Comparison of ENCODE assay signal across 10 cellular contexts in the genomic region with DNA sequence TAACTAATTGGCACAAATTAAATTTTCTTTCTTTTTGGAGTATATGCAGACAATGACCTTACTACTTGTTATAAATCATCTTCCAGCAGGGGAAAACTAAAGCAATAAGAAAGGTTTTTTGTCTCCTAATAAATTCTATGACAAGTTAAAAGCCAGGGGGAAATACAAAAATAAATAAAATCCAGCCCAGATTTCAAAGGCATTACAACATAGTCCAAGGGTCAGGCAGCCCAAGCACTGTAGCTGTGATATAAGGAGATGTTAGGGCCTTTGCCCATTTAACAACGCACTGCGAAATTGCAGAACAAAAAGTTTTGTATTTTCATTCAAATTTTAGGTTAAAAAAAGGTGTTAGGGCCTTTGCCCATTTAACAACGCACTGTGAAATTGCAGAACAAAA. TPM values are rescaled to one million over a fixed set of nuclear protein-coding genes. Genes with fewer than 3 reads are reported as not detected.
DNase-seq lines count a peak whose midpoint lies in the region; TF ChIP-seq lines count a peak whose summit lies in the region.
"Had no signal": no experiment of that assay in that cellular context is flagged by ENCODE, and none has a peak within 500 bp of the region (broad histone marks: within the 10 kb centered on the region; RNA-seq: fewer than 3 reads in every experiment).

No MANE protein-coding gene starts in this region.

- H3K36me3 Mint-ChIP-seq in neural crest cell (ENCODE audit: low read depth): no peaks in the 10 kb centered on the region

- peaks cover 38% of the 10 kb centered on the region for H3K4me1 Mint-ChIP-seq in neural crest cell

- peak overlapping the region; percentile 33 for H3K4me3 Mint-ChIP-seq in neural crest cell

- H3K9me3 Mint-ChIP-seq in neural crest cell: no peaks in the 10 kb centered on the region

- DNase-seq in DMS53 (lab: John Stamatoyannopoulos, UW): peak; percentile 20
- DNase-seq in DMS53 treated with DMSO at 0.1 percent for 48 hours (lab: John Stamatoyannopoulos, UW; ENCODE audit: unreplicated experiment): no peak
- DNase-seq in left kidney (ENCODE audit: low read depth, low spot score): peak; percentile 33
- no peak for DNase-seq in neural crest cell (ENCODE audit: low read depth, low spot score)
- no peak for DNase-seq in stimulated activated CD4-positive, alpha-beta T cell treated with anti-CD3 and anti-CD28 coated beads, Interleukin-4, amount 100 ng/mL, for 4 hours
- DNase-seq in cerebellum (ENCODE audit: low spot score): no peak
- DNase-seq in GDM1 (lab: John Stamatoyannopoulos, UW): no peak
- no peak for DNase-seq in C1 segment of cervical spinal cord (lab: John Stamatoyannopoulos, UW)
- DNase-seq: NCI-H2081, NCI-H510A treated with DMSO at 0.1 percent for 48 hours had no signal

- H3K27me3 Mint-ChIP-seq in neural crest cell (ENCODE audit: low read depth): peaks cover 7% of the 10 kb centered on the region

- no peak for TF ChIP-seq CTCF in neural crest cell (conservative IDR thresholded peaks at IDR 0.05)

- peak overlapping the region; percentile 52 for H3K27ac Mint-ChIP-seq in neural crest cell (ENCODE audit: unreplicated experiment)

RNA-seq across cellular contexts. Expression of a gene that starts 27.5 kb away (rescaled TPM):
- total RNA-seq in neural crest cell (11.7 and 11.8 TPM in 2 replicates), cerebellum (1.7 TPM)

Comparison
In these comparisons a context has a peak if more than half of its experiments do, and no peak if none do; other contexts are left out.
1. DNase-seq: peak in DMS53 (single experiment) and left kidney (single experiment); none in DMS53 treated with DMSO at 0.1 percent for 48 hours (single experiment), neural crest cell (single experiment), stimulated activated CD4-positive, alpha-beta T cell treated with anti-CD3 and anti-CD28 coated beads, Interleukin-4, amount 100 ng/mL, for 4 hours (0 of 2), cerebellum (single experiment), GDM1 (single experiment) and C1 segment of cervical spinal cord (0 of 14).